24 cellular contexts compared by ENCODE assay signal in the genomic region with DNA sequence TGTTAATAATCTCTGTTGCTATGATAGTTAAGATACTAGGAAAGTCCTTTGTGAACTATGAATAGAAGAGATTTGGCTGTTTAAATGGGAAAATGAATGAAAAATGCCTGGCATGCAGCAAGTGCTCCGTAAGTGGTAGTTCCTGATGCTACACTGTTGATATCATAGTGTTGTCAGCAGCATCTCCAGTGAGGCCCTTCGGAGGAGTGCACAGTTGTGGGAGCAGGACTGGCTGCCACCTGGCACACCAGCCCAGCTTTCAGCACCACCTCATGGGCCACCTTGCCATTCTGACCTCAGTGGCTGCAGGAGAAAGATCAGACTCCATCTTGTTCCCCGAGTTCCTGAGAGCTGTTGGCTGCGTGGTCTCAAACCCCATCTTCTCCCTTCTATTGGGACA.
"Had no signal": no experiment of that assay in that cellular context is flagged by ENCODE, and none has a peak within 500 bp of the region (broad histone marks: within the 10 kb centered on the region; RNA-seq: fewer than 3 reads in every experiment).

No MANE protein-coding gene starts in this region.

- H3K9me3 Mint-ChIP-seq: effector memory CD8-positive, alpha-beta T cell; immature natural killer cell; memory B cell; mesothelial cell of epicardium; natural killer cell; neural progenitor cell; stimulated activated effector memory CD8-positive, alpha-beta T cell treated with anti-CD3 and anti-CD28 coated beads, Interleukin-12 subunit alpha, Interleukin-12 subunit beta, amount 100 ng/mL, for 72 hours had no signal

- H3K4me1 Mint-ChIP-seq: immature natural killer cell; natural killer cell; neural progenitor cell; stimulated activated effector memory CD8-positive, alpha-beta T cell treated with anti-CD3 and anti-CD28 coated beads, Interleukin-12 subunit alpha, Interleukin-12 subunit beta, amount 100 ng/mL, for 72 hours had no signal

- H3K36me3 Mint-ChIP-seq: natural killer cell; stimulated activated effector memory CD8-positive, alpha-beta T cell treated with anti-CD3 and anti-CD28 coated beads, Interleukin-12 subunit alpha, Interleukin-12 subunit beta, amount 100 ng/mL, for 72 hours had no signal

- H3K27ac Mint-ChIP-seq: immature natural killer cell; memory B cell; natural killer cell; neural progenitor cell; stimulated activated effector memory CD8-positive, alpha-beta T cell treated with anti-CD3 and anti-CD28 coated beads, Interleukin-12 subunit alpha, Interleukin-12 subunit beta, amount 100 ng/mL, for 72 hours had no signal

- H3K27me3 ChIP-seq: esophagus squamous epithelium, neural progenitor cell, right lobe of liver, thyroid gland, upper lobe of right lung, vagina had no signal

- H3K4me1 ChIP-seq: esophagus squamous epithelium, foreskin keratinocyte, left ventricle myocardium inferior, lower lobe of right lung, neural progenitor cell, parathyroid adenoma, psoas muscle, right lobe of liver, suprapubic skin, thyroid gland, upper lobe of right lung, vagina had no signal

- H3K4me3 Mint-ChIP-seq: effector memory CD8-positive, alpha-beta T cell; immature natural killer cell; memory B cell; mesothelial cell of epicardium; natural killer cell; neural progenitor cell; stimulated activated effector memory CD8-positive, alpha-beta T cell treated with anti-CD3 and anti-CD28 coated beads, Interleukin-12 subunit alpha, Interleukin-12 subunit beta, amount 100 ng/mL, for 72 hours had no signal

- ATAC-seq: effector memory CD8-positive, alpha-beta T cell; foreskin keratinocyte; left cardiac atrium; lower lobe of right lung; natural killer cell; psoas muscle; right lobe of liver; stimulated activated effector memory CD8-positive, alpha-beta T cell treated with anti-CD3 and anti-CD28 coated beads, Interleukin-12 subunit alpha, Interleukin-12 subunit beta, amount 100 ng/mL, for 72 hours; stimulated activated naive CD8-positive, alpha-beta T cell treated with anti-CD3 and anti-CD28 coated beads, Interleukin-15, Interleukin-2, amounts not matched to agents 100 U/mL and 50 U/mL, for 24 hours; upper lobe of right lung had no signal

- H3K9me3 ChIP-seq: esophagus squamous epithelium, left ventricle myocardium inferior, lower lobe of right lung, psoas muscle, right lobe of liver, suprapubic skin, thyroid gland, upper lobe of right lung, vagina had no signal

- H3K9ac ChIP-seq: neural progenitor cell, parathyroid adenoma had no signal

- FAIRE-seq: kidney had no signal

- H3K36me3 ChIP-seq: esophagus squamous epithelium, left ventricle myocardium inferior, lower lobe of right lung, neural progenitor cell, right lobe of liver, suprapubic skin, thyroid gland, upper lobe of right lung, vagina had no signal

- H3K27ac ChIP-seq: esophagus squamous epithelium, foreskin keratinocyte, left ventricle myocardium inferior, lower lobe of right lung, neural progenitor cell, parathyroid adenoma, psoas muscle, right lobe of liver, suprapubic skin, thyroid gland, upper lobe of right lung, vagina had no signal

- H3K27me3 Mint-ChIP-seq: effector memory CD8-positive, alpha-beta T cell had no signal

- H3K4me3 ChIP-seq: esophagus squamous epithelium, left ventricle myocardium inferior, lower lobe of right lung, neural progenitor cell, psoas muscle, right lobe of liver, suprapubic skin, thyroid gland, upper lobe of right lung, vagina had no signal

- DNase-seq: effector memory CD8-positive, alpha-beta T cell; esophagus squamous epithelium; foreskin keratinocyte; immature natural killer cell; kidney; left cardiac atrium; left ventricle myocardium inferior; lower lobe of right lung; natural killer cell; psoas muscle; retina; right lobe of liver; stimulated activated CD4-positive, alpha-beta T cell treated with anti-CD3 and anti-CD28 coated beads, Interleukin-4, amount 100 ng/mL, for 1 hour; stimulated activated CD8-positive, alpha-beta memory T cell treated with anti-CD3 and anti-CD28 coated beads, Interleukin-4, amount 100 ng/mL, for 48 hours; stimulated activated naive CD8-positive, alpha-beta T cell treated with anti-CD3 and anti-CD28 coated beads, Interleukin-15, Interleukin-2, amounts not matched to agents 100 U/mL and 50 U/mL, for 24 hours; thyroid gland; upper lobe of right lung had no signal
